ENCODE assay signal across 8 cellular contexts in the genomic region with DNA sequence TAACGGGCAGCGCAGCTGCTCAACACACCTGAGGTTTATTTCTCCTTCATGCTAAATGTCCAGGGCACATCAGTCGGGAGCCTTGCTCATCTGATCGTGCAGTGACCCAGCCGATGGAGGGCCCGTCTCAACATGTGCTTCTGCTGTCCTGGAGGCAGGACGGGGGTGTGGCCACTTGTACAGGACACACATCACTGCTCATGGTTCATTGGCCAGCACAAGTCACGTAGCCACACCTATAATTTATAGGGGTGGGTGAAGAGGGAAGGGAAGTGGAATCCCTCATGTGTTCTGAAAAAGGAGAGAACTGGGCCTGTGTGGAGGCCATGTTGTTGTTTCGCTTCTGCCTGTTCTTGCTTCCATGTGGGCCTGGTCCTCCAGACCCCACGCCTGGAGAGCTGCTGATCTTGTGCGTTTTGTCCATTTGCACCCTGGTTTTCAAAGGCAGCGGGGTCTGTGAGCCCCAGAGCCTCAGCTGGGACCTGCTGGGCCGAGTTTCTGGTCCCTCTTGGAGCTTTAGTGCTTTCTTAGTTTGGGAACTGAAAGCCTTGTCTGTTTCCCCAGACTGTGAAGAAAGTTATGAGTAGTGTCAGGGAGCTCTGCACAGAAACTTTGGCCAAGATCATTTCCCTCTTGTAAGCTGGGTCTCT.
A peak's percentile ranks its signal among the peaks of the same experiment; 100 is the strongest.
DNase-seq lines count a peak whose midpoint lies in the region; ATAC-seq and TF ChIP-seq lines count a peak whose summit lies in the region.

No MANE protein-coding gene starts in this region.

- TF ChIP-seq CTCF in CD14-positive monocyte (IDR thresholded peaks at IDR 0.05) (no peak), vagina (IDR thresholded peaks at IDR 0.05) (no peak), Calu3 (IDR thresholded peaks at IDR 0.05; ENCODE audit: unreplicated experiment) (no peak)

- H3K4me1 ChIP-seq in vagina: peaks cover 33% of the 10 kb centered on the region

- H3K36me3 Mint-ChIP-seq in CD14-positive monocyte (peaks cover 16 to 30% of the 10 kb centered on the region in 2 donors), Calu3 (ENCODE audit: insufficient read depth, unreplicated experiment) (peaks cover 4% of the 10 kb centered on the region)

- H3K36me3 ChIP-seq in vagina: no peaks in the 10 kb centered on the region

- ATAC-seq in GM21360 (IDR thresholded peaks at IDR 0.05; ENCODE audit: unreplicated experiment): peak; percentile 76
- peak; percentile 57 for ATAC-seq in HG03575 (IDR thresholded peaks at IDR 0.05; ENCODE audit: extremely low read depth, insufficient number of reproducible peaks, low FRiP score, unreplicated experiment)

- TF ChIP-seq POLR2A in vagina (IDR thresholded peaks at IDR 0.05): peak in 1 of 2 donors; percentile 2

- peaks cover 70% of the 10 kb centered on the region for H3K4me1 Mint-ChIP-seq in CD14-positive monocyte
- H3K4me1 Mint-ChIP-seq in Calu3 (ENCODE audit: low read depth, unreplicated experiment): peaks cover 39% of the 10 kb centered on the region

- H3K27ac Mint-ChIP-seq in CD14-positive monocyte (peak overlapping the region; percentile 89 to 98 (median 94)), Calu3 (ENCODE audit: unreplicated experiment) (no peak overlapping the region)

- no peaks in the 10 kb centered on the region for H3K27me3 ChIP-seq in vagina

- H3K9me3 Mint-ChIP-seq in CD14-positive monocyte: peaks cover 0 to 5% (median 0%) of the 10 kb centered on the region in 7 donors
- no peaks in the 10 kb centered on the region for H3K9me3 Mint-ChIP-seq in Calu3 (ENCODE audit: low read depth, unreplicated experiment)

- CTCF ChIA-PET in Calu3 (lab: Charles Lee): no interaction called here

- H3K27me3 Mint-ChIP-seq in CD14-positive monocyte (ENCODE audit: low read depth in 3 of 3) (no peaks in the 10 kb centered on the region), Calu3 (ENCODE audit: unreplicated experiment) (no peaks in the 10 kb centered on the region)

- H3K27ac ChIP-seq in epithelial cell of prostate (peak overlapping the region; percentile 88), vagina (peak overlapping the region; percentile 62)

- H3K4me3 Mint-ChIP-seq in CD14-positive monocyte (peak overlapping the region in 1 of 2 donors; percentile 62), Calu3 (ENCODE audit: low read depth, unreplicated experiment) (no peak overlapping the region)

- no peaks in the 10 kb centered on the region for H3K9me3 ChIP-seq in vagina

- intact Hi-C loops in CD14-positive monocyte (cut with micrococcal nuclease) (no loop called here), vagina (cut with DNase I) (no loop called here), Calu3 (cut with micrococcal nuclease; ENCODE audit: unreplicated experiment) (no loop called here)

- BruUV-seq in Calu3 (replicated peaks; lab: Mats Ljungman, UMichigan): no TSS peak

- DNase-seq in CD14-positive monocyte (ENCODE audit: low spot score) (peak; percentile 85), epithelial cell of prostate (ENCODE audit: low read depth, low spot score) (peak; percentile 81), vagina (ENCODE audit: extremely low spot score in 2 of 2) (no peak), OCI-M2 (lab: John Stamatoyannopoulos, UW; ENCODE audit: unreplicated experiment) (no peak), Calu3 (no peak), NCI-H2029 treated with DMSO at 0.1 percent for 48 hours (lab: John Stamatoyannopoulos, UW) (no peak)

- H3K4me3 ChIP-seq in vagina: no peak overlapping the region

Comparison
In these comparisons a context has a peak if more than half of its experiments do, and no peak if none do; other contexts are left out.
1. DNase-seq: peak in CD14-positive monocyte (single experiment) and epithelial cell of prostate (single experiment); none in vagina (0 of 2), OCI-M2 (single experiment), Calu3 (single experiment) and NCI-H2029 treated with DMSO at 0.1 percent for 48 hours (single experiment).